1 cellular context compared by ENCODE assay signal in genomic region chr16:23143391-23143790, GRCh38.
TF ChIP-seq lines count a peak whose summit lies in the region.

No MANE protein-coding gene starts in this region.

TF ChIP-seq in HepG2, 621 proteins besides CTCF, POLR2A, EP300 and RAD21:
- TF ChIP-seq ZNF577 (CRISPR knock-in tag; IDR thresholded peaks at IDR 0.05; ENCODE audit: borderline replicate concordance, low read depth) (no peak), PCBP2 (optimal IDR thresholded peaks at IDR 0.05; ENCODE audit: low read depth, low read length, poor library complexity, severe bottlenecking) (peak; percentile 28), ZNF740 (CRISPR knock-in tag; IDR thresholded peaks at IDR 0.05) (0 out of 2 replicates have a peak, but pooled peaks have one; percentile 44), KDM6A (CRISPR knock-in tag; IDR thresholded peaks at IDR 0.05; ENCODE audit: low read depth) (no peak), FLYWCH1 (CRISPR knock-in tag; IDR thresholded peaks at IDR 0.05) (no peak)
